8 cellular contexts compared by ENCODE assay signal in genomic region chr15:39623550-39623931, GRCh38. TPM values are rescaled to one million over a fixed set of nuclear protein-coding genes. Genes with fewer than 3 reads are reported as not detected.
DNase-seq lines count a peak whose midpoint lies in the region; ATAC-seq, FAIRE-seq and TF ChIP-seq lines count a peak whose summit lies in the region.

No MANE protein-coding gene starts in this region.

- peaks cover 10% of the 10 kb centered on the region; the same call in 1 of the 2 replicates for H3K36me3 Mint-ChIP-seq in HFFc6 (ENCODE audit: low read depth)

- FAIRE-seq in GM12892 (lab: Jason Lieb, UNC), result peak; percentile 93

- no peak overlapping the region for H3K4me3 Mint-ChIP-seq in HFFc6

- H3K27me3 Mint-ChIP-seq in HFFc6 (ENCODE audit: insufficient read depth), result no peaks in the 10 kb centered on the region; the same call in 1 of the 2 replicates

- no peak for DNase-seq in GM12892 (ENCODE audit: insufficient read length)
- DNase-seq in central memory CD4-positive, alpha-beta T cell, result peak; percentile 76
- no peak for DNase-seq in HuH-7 (ENCODE audit: low spot score)
- no peak for DNase-seq in NCI-H1436 treated with DMSO at 0.1 percent for 48 hours (lab: John Stamatoyannopoulos, UW)
- DNase-seq in HFFc6, result no peak
- DNase-seq in epidermal melanocyte (ENCODE audit: insufficient read length, low spot score), result no peak

- peaks cover 48% of the 10 kb centered on the region for H3K4me1 Mint-ChIP-seq in HFFc6 (ENCODE audit: low read depth)

- no peak for TF ChIP-seq POLR2A in GM12892 (IDR thresholded peaks at IDR 0.05; ENCODE audit: low read depth, low read length)

- H3K9me3 Mint-ChIP-seq in HFFc6, result no peaks in the 10 kb centered on the region; the same call in 1 of the 2 replicates

- ATAC-seq in GM21367 (IDR thresholded peaks at IDR 0.05; ENCODE audit: unreplicated experiment), result peak; percentile 87
- peak; percentile 91 for ATAC-seq in HG03460 (IDR thresholded peaks at IDR 0.05; ENCODE audit: unreplicated experiment)

- no peak overlapping the region for H3K27ac Mint-ChIP-seq in HFFc6

- no peak for TF ChIP-seq CTCF in HFFc6 (IDR thresholded peaks at IDR 0.05)

RNA-seq across cellular contexts. Expression of gene THBS1, which starts 42.7 kb away (rescaled TPM):
- 0.23 TPM for polyA plus RNA-seq in GM12892 (2012; ENCODE audit: missing spikeins)
- 1,000 to 10,000 TPM; 7,606 to 9,130 (median 7,816) TPM for total RNA-seq in HFFc6 (2021; fragmentation: NEBNext Ultra II Directional; extraction: Animal tissue kit (Norgen Biotek cat#: 25700))
